30 cellular contexts compared by ENCODE assay signal in the genomic region with DNA sequence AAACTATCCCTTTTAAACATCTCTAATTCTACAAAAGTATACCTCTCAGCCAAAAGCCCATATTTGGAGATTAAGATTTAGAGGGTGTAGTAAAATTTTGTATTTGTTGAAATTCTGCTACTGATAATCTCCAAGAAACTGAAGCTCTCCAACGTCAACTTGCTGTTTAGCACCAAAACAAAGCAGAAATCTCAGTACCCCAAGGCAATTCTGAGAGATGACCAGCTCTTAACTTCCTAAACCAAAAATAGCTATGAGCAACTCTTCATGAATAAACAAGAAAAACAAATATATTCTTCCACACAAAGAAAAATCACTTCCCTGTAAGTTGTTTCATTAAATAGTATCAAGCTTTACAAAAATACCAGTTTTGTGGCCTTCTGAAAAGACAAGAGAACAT. TPM values are rescaled to one million over a fixed set of nuclear protein-coding genes. Genes with fewer than 3 reads are reported as not detected.
A peak's percentile ranks its signal among the peaks of the same experiment; 100 is the strongest.
DNase-seq lines count a peak whose midpoint lies in the region; ATAC-seq and TF ChIP-seq lines count a peak whose summit lies in the region.
"Had no signal": no experiment of that assay in that cellular context is flagged by ENCODE, and none has a peak within 500 bp of the region (broad histone marks: within the 10 kb centered on the region; RNA-seq: fewer than 3 reads in every experiment).

No MANE protein-coding gene starts in this region.

- CTCF ChIA-PET in WTC11 (lab: Charles Lee) = interaction anchor here (1.0 to 1.4 kb wide), 4 partner anchors 39 to 109 kb away, joined by 5 to 6 read pairs (median 5); no protein-coding TSS in a partner anchor

- H3K27me3 ChIP-seq in left ventricle myocardium inferior (ENCODE audit: low read depth) = no peaks in the 10 kb centered on the region
- H3K27me3 ChIP-seq: right atrium auricular region had no signal

- H3K9me3 ChIP-seq in left ventricle myocardium inferior (replicated peaks) = peaks cover 17% of the 10 kb centered on the region
- H3K9me3 ChIP-seq: right atrium auricular region had no signal

- H3K4me1 ChIP-seq in left ventricle myocardium inferior = peaks cover 12% of the 10 kb centered on the region

- peaks cover 73% of the 10 kb centered on the region for H3K4me1 Mint-ChIP-seq in WTC11
- H3K4me1 Mint-ChIP-seq in stimulated activated naive B cell treated with anti-CD40 and anti-IgM and Interleukin-4, amounts not matched to agents 10 μg/mL and 1 μg/mL and 100 μg/mL, for 72 hours = peaks cover 39 to 72% of the 10 kb centered on the region in 2 donors
- H3K4me1 Mint-ChIP-seq: CD14-positive monocyte had no signal

- POLR2A ChIA-PET in WTC11 (lab: Charles Lee) = interaction anchor here (0.8 to 1.1 kb wide), 2 partner anchors 12 kb away, joined by 4 to 5 read pairs; no protein-coding TSS in a partner anchor

- no peaks in the 10 kb centered on the region for H3K36me3 ChIP-seq in left ventricle myocardium inferior
- H3K36me3 ChIP-seq: right atrium auricular region, thoracic aorta had no signal

- ATAC-seq in left ventricle myocardium superior = no peak
- no peak for ATAC-seq in WTC11
- ATAC-seq in stimulated activated naive B cell treated with anti-CD40 and anti-IgM and Interleukin-4, amounts not matched to agents 10 μg/mL and 1 μg/mL and 100 μg/mL, for 72 hours (replicated peaks) = no peak
- ATAC-seq in GM18520 (IDR thresholded peaks at IDR 0.05; ENCODE audit: unreplicated experiment) = no peak
- ATAC-seq: activated CD4-positive, alpha-beta T cell treated with anti-CD3 and anti-CD28 coated beads for 36 hours; activated CD8-positive, alpha-beta T cell treated with anti-CD3 and anti-CD28 coated beads, Interleukin-2, amount 10 ng/mL, durations not matched to agents 7 days and 5 days; activated T-helper 17 cell treated with anti-CD3 and anti-CD28 coated beads, Interleukin-2, amount 50 U/mL, for 72 hours; left colon; Right ventricle myocardium inferior; stimulated activated naive CD8-positive, alpha-beta T cell treated with anti-CD3 and anti-CD28 coated beads, Interleukin-15, amount 100 ng/mL, for 72 hours had no signal

- intact Hi-C loops in left ventricle myocardium inferior (cut with micrococcal nuclease) (no loop called here), left ventricle myocardium superior (cut with micrococcal nuclease) (no loop called here)

- peak overlapping the region; percentile 2 for H3K27ac ChIP-seq in left ventricle myocardium inferior (replicated peaks)
- H3K27ac ChIP-seq: GM23248, PC-9, right atrium auricular region, thoracic aorta had no signal

- no peak overlapping the region for H3K4me3 ChIP-seq in left ventricle myocardium inferior
- H3K4me3 ChIP-seq: GM23248, PC-9, right atrium auricular region, thoracic aorta had no signal

- peaks cover 11% of the 10 kb centered on the region for H3K36me3 Mint-ChIP-seq in WTC11
- H3K36me3 Mint-ChIP-seq in stimulated activated naive B cell treated with anti-CD40 and anti-IgM and Interleukin-4, amounts not matched to agents 10 μg/mL and 1 μg/mL and 100 μg/mL, for 72 hours = peaks cover 34 to 67% of the 10 kb centered on the region in 2 donors
- H3K36me3 Mint-ChIP-seq: CD14-positive monocyte had no signal

- no peaks in the 10 kb centered on the region for H3K27me3 Mint-ChIP-seq in WTC11 (ENCODE audit: low read depth)
- H3K27me3 Mint-ChIP-seq in stimulated activated naive B cell treated with anti-CD40 and anti-IgM and Interleukin-4, amounts not matched to agents 10 μg/mL and 1 μg/mL and 100 μg/mL, for 72 hours = no peaks in the 10 kb centered on the region
- H3K27me3 Mint-ChIP-seq: activated CD4-positive, alpha-beta T cell treated with anti-CD3 and anti-CD28 coated beads for 36 hours; activated T-helper 17 cell treated with anti-CD3 and anti-CD28 coated beads, Interleukin-2, amount 50 U/mL, for 72 hours; stimulated activated naive CD8-positive, alpha-beta T cell treated with anti-CD3 and anti-CD28 coated beads, Interleukin-15, amount 100 ng/mL, for 72 hours had no signal

- DNase-seq in left ventricle myocardium inferior (no peak), left ventricle myocardium superior (no peak), WTC11 (ENCODE audit: low spot score) (no peak), foreskin melanocyte (peak; percentile 27), NCI-H1105 (lab: John Stamatoyannopoulos, UW) (no peak)
- DNase-seq in stimulated activated naive B cell treated with anti-CD40 and anti-IgM and Interleukin-4, amounts not matched to agents 10 μg/mL and 1 μg/mL and 100 μg/mL, for 72 hours = no peak
- no peak for DNase-seq in effector CD8-positive, alpha-beta T cell (lab: John Stamatoyannopoulos, UW)
- DNase-seq: activated CD4-positive, alpha-beta T cell treated with anti-CD3 and anti-CD28 coated beads for 36 hours; activated CD8-positive, alpha-beta T cell treated with anti-CD3 and anti-CD28 coated beads, Interleukin-2, amount 10 ng/mL, durations not matched to agents 7 days and 5 days; activated naive CD4-positive, alpha-beta T cell treated with anti-CD3 and anti-CD28 coated beads, Interleukin-2, amount 50 U/mL, for 16 hours; cortex of kidney; DMS79 treated with DMSO at 0.1 percent for 48 hours; GF-D8; GM23248; hippocampal formation; KBM-7; left colon; NCI-H1092 treated with DMSO at 0.1 percent for 48 hours; NCI-H2029; NCI-H524 treated with DMSO at 0.1 percent for 48 hours; PC-9; small intestine; stimulated activated naive CD8-positive, alpha-beta T cell treated with anti-CD3 and anti-CD28 coated beads, Interleukin-15, amount 100 ng/mL, for 72 hours had no signal

- H3K9me3 Mint-ChIP-seq in WTC11 = peaks cover 13% of the 10 kb centered on the region
- peaks cover 8 to 12% of the 10 kb centered on the region in 2 donors for H3K9me3 Mint-ChIP-seq in stimulated activated naive B cell treated with anti-CD40 and anti-IgM and Interleukin-4, amounts not matched to agents 10 μg/mL and 1 μg/mL and 100 μg/mL, for 72 hours
- H3K9me3 Mint-ChIP-seq: activated T-helper 17 cell treated with anti-CD3 and anti-CD28 coated beads, Interleukin-2, amount 50 U/mL, for 72 hours had no signal

- peak overlapping the region; percentile 95 for H3K27ac Mint-ChIP-seq in WTC11
- H3K27ac Mint-ChIP-seq in stimulated activated naive B cell treated with anti-CD40 and anti-IgM and Interleukin-4, amounts not matched to agents 10 μg/mL and 1 μg/mL and 100 μg/mL, for 72 hours = peak overlapping the region; percentile 9
- H3K27ac Mint-ChIP-seq: activated CD4-positive, alpha-beta T cell treated with anti-CD3 and anti-CD28 coated beads for 36 hours; activated CD8-positive, alpha-beta T cell treated with anti-CD3 and anti-CD28 coated beads, Interleukin-2, amount 10 ng/mL, durations not matched to agents 7 days and 5 days; activated T-helper 17 cell treated with anti-CD3 and anti-CD28 coated beads, Interleukin-2, amount 50 U/mL, for 72 hours; CD14-positive monocyte had no signal

- peak overlapping the region; percentile 3; the same call in 1 of the 2 replicates for H3K4me3 Mint-ChIP-seq in WTC11
- H3K4me3 Mint-ChIP-seq in stimulated activated naive B cell treated with anti-CD40 and anti-IgM and Interleukin-4, amounts not matched to agents 10 μg/mL and 1 μg/mL and 100 μg/mL, for 72 hours = no peak overlapping the region
- H3K4me3 Mint-ChIP-seq: activated CD4-positive, alpha-beta T cell treated with anti-CD3 and anti-CD28 coated beads for 36 hours; activated CD8-positive, alpha-beta T cell treated with anti-CD3 and anti-CD28 coated beads, Interleukin-2, amount 10 ng/mL, durations not matched to agents 7 days and 5 days; activated T-helper 17 cell treated with anti-CD3 and anti-CD28 coated beads, Interleukin-2, amount 50 U/mL, for 72 hours; CD14-positive monocyte; neural crest cell; stimulated activated naive CD8-positive, alpha-beta T cell treated with anti-CD3 and anti-CD28 coated beads, Interleukin-15, amount 100 ng/mL, for 72 hours had no signal

- TF ChIP-seq CTCF in left ventricle myocardium inferior (IDR thresholded peaks at IDR 0.05; ENCODE audit: borderline replicate concordance) (no peak), WTC11 (IDR thresholded peaks at IDR 0.05) (no peak)

TF ChIP-seq in WTC11, 78 proteins besides CTCF, POLR2A, EP300 and RAD21 (continues in another document):
- TF ChIP-seq, protein P1, sequence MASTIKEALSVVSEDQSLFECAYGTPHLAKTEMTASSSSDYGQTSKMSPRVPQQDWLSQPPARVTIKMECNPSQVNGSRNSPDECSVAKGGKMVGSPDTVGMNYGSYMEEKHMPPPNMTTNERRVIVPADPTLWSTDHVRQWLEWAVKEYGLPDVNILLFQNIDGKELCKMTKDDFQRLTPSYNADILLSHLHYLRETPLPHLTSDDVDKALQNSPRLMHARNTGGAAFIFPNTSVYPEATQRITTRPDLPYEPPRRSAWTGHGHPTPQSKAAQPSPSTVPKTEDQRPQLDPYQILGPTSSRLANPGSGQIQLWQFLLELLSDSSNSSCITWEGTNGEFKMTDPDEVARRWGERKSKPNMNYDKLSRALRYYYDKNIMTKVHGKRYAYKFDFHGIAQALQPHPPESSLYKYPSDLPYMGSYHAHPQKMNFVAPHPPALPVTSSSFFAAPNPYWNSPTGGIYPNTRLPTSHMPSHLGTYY (CRISPR knock-in tag; IDR thresholded peaks at IDR 0.05) = no peak
- TF ChIP-seq, protein P2, sequence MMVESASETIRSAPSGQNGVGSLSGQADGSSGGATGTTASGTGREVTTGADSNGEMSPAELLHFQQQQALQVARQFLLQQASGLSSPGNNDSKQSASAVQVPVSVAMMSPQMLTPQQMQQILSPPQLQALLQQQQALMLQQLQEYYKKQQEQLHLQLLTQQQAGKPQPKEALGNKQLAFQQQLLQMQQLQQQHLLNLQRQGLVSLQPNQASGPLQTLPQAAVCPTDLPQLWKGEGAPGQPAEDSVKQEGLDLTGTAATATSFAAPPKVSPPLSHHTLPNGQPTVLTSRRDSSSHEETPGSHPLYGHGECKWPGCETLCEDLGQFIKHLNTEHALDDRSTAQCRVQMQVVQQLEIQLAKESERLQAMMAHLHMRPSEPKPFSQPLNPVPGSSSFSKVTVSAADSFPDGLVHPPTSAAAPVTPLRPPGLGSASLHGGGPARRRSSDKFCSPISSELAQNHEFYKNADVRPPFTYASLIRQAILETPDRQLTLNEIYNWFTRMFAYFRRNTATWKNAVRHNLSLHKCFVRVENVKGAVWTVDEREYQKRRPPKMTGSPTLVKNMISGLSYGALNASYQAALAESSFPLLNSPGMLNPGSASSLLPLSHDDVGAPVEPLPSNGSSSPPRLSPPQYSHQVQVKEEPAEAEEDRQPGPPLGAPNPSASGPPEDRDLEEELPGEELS (CRISPR knock-in tag; IDR thresholded peaks at IDR 0.05) = no peak
- TF ChIP-seq GTF2I (CRISPR knock-in tag; conservative IDR thresholded peaks at IDR 0.05) (no peak), IRF1 (CRISPR knock-in tag; IDR thresholded peaks at IDR 0.05) (no peak), NR1H2 (CRISPR knock-in tag; IDR thresholded peaks at IDR 0.05) (no peak), TCF7 (CRISPR knock-in tag; IDR thresholded peaks at IDR 0.05; ENCODE audit: low read depth) (no peak)

RNA-seq across cellular contexts. Expression of gene RRAS2, which starts 13.3 kb away (rescaled TPM):
- total RNA-seq in left ventricle myocardium inferior (45.3 TPM), left ventricle myocardium superior (30.6 TPM), WTC11 (2021) (161 to 164 TPM (median 164 TPM) in 3 replicates)
